In the genomic region with DNA sequence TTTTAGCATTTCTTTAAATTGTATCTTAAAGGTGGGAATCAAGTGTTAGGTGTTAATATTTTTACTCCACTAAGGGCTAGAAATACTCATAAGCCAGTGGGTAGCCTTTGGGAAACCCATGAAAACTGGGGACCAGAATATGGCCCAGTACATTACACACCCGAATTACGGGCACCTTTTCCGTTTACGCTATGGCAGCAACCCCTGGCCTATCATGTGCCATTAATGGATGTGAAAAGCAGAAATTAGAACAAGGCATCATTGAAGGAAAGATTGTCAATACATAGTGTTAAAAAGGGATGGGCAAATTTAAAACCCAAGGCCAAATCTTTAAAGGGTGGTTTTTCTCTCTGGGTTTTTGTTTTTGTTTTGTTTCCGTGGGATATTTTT, we compare ENCODE assay signal across 8 cellular contexts. TPM values are rescaled to one million over a fixed set of nuclear protein-coding genes. Genes with fewer than 3 reads are reported as not detected.
DNase-seq lines count a peak whose midpoint lies in the region; ATAC-seq and TF ChIP-seq lines count a peak whose summit lies in the region.

No MANE protein-coding gene starts in this region.

- H3K27ac ChIP-seq in PC-9 (0 out of 2 replicates have a peak overlapping the region, but pooled peaks have one; percentile 4), esophagus muscularis mucosa (replicated peaks in 1 of 4) (peak overlapping the region; percentile 87 to 98 (median 92)), psoas muscle (peak overlapping the region; percentile 90)

- peaks cover 14% of the 10 kb centered on the region; the same call in 1 of the 2 replicates for H4K20me1 ChIP-seq in PC-9 (ENCODE audit: insufficient read depth)

- H3K27me3 ChIP-seq in PC-9 (ENCODE audit: insufficient read depth, low read depth) (no peaks in the 10 kb centered on the region), esophagus muscularis mucosa (no peaks in the 10 kb centered on the region), psoas muscle (ENCODE audit: insufficient read depth in 3 of 3, low read length in 2 of 3) (no peaks in the 10 kb centered on the region)

- no peaks in the 10 kb centered on the region for H3K9me2 ChIP-seq in PC-9 (ENCODE audit: insufficient read depth)

- DNase-seq in GM12864 (ENCODE audit: low read depth) (no peak), PC-9 (no peak), esophagus muscularis mucosa (ENCODE audit: extremely low spot score) (no peak), psoas muscle (no peak), anterior cingulate cortex (lab: John Stamatoyannopoulos, UW) (no peak), NCI-H1930 (lab: John Stamatoyannopoulos, UW) (no peak), AML-193 (lab: John Stamatoyannopoulos, UW) (no peak)

- no TSS peak for BruUV-seq in PC-9 (replicated peaks; lab: Mats Ljungman, UMichigan)

- no peak for TF ChIP-seq EP300 in esophagus muscularis mucosa (IDR thresholded peaks at IDR 0.05)

- peak overlapping the region; percentile 84 for H2AFZ ChIP-seq in PC-9

- no peaks in the 10 kb centered on the region for H3K9me3 ChIP-seq in PC-9 (ENCODE audit: insufficient read depth, low read depth)
- H3K9me3 ChIP-seq in esophagus muscularis mucosa, result no peaks in the 10 kb centered on the region
- no peaks in the 10 kb centered on the region for H3K9me3 ChIP-seq in psoas muscle

- peak overlapping the region; percentile 97 for H3K4me3 ChIP-seq in GM12864 (ENCODE audit: low read depth, low read length)
- peak overlapping the region; percentile 89 for H3K4me3 ChIP-seq in PC-9
- peak overlapping the region; percentile 64 to 93 (median 83) for H3K4me3 ChIP-seq in esophagus muscularis mucosa
- H3K4me3 ChIP-seq in psoas muscle, result peak overlapping the region; percentile 75

- peaks cover 39% of the 10 kb centered on the region for H3K4me1 ChIP-seq in PC-9 (replicated peaks; ENCODE audit: insufficient read depth)
- peaks cover 22 to 38% (median 31%) of the 10 kb centered on the region in 4 donors for H3K4me1 ChIP-seq in esophagus muscularis mucosa
- peaks cover 15% of the 10 kb centered on the region for H3K4me1 ChIP-seq in psoas muscle

- peaks cover 30% of the 10 kb centered on the region for H3F3A ChIP-seq in PC-9 (ENCODE audit: insufficient read depth, low read depth)

- peak overlapping the region; percentile 90 for H3K4me2 ChIP-seq in PC-9

- TF ChIP-seq CTCF in GM12864 (IDR thresholded peaks at IDR 0.05; ENCODE audit: low read depth, low read length, missing control alignments), result no peak
- no peak for TF ChIP-seq CTCF in PC-9 (conservative IDR thresholded peaks at IDR 0.05)
- TF ChIP-seq CTCF in esophagus muscularis mucosa (IDR thresholded peaks at IDR 0.05), result no peak
- TF ChIP-seq CTCF in psoas muscle (IDR thresholded peaks at IDR 0.05), result no peak

- POLR2A ChIA-PET in PC-9 (lab: Charles Lee; ENCODE audit: unreplicated experiment), result no interaction called here

- CTCF ChIA-PET in PC-9 (lab: Charles Lee), result no interaction called here

- ATAC-seq in psoas muscle (no peak), HG02678 (IDR thresholded peaks at IDR 0.05; ENCODE audit: unreplicated experiment) (no peak)

- intact Hi-C loops in PC-9 (cut with micrococcal nuclease; ENCODE audit: unreplicated experiment), result loop anchor here (1.0 to 10.0 kb wide), 12 partner anchors 18 to 502 kb away; partner anchors contain the start of genes HDLBP, ING5, PASK and SEPTIN2
- intact Hi-C loops in esophagus muscularis mucosa (cut with DNase I), result loop anchor here (5.0 to 10.0 kb wide), 2 partner anchors 40 to 348 kb away; partner anchors contain the start of genes HDLBP, ING5 and SEPTIN2
- intact Hi-C loops in psoas muscle (cut with DNase I), result loop anchor here (5.0 kb wide), 2 partner anchors 40 to 150 kb away; partner anchors contain the start of genes HDLBP (in 1 of the 2), SEPTIN2 (in 1 of the 2) and STK25 (in 1 of the 2)

- 25% methylated on average over 5 of the region's 5 CpGs for WGBS in esophagus muscularis mucosa
- 11 to 14% (median 12%) methylated on average over 5 of the region's 5 CpGs for WGBS in psoas muscle, 3 donors

- peaks cover 53% of the 10 kb centered on the region for H3K79me2 ChIP-seq in PC-9 (ENCODE audit: low read depth)

- no peak for TF ChIP-seq POLR2A in esophagus muscularis mucosa (IDR thresholded peaks at IDR 0.05; ENCODE audit: low read depth)

- peaks cover 23% of the 10 kb centered on the region; the same call in 1 of the 2 replicates for H3K36me3 ChIP-seq in PC-9 (ENCODE audit: low read depth)
- peaks cover 14 to 30% (median 19%) of the 10 kb centered on the region in 4 donors for H3K36me3 ChIP-seq in esophagus muscularis mucosa
- peaks cover 0 to 28% of the 10 kb centered on the region in 2 donors for H3K36me3 ChIP-seq in psoas muscle (ENCODE audit: insufficient read depth in 1 of 2, low read depth in 1 of 2)

RNA-seq across cellular contexts. Expression of gene FARP2, which starts 0.8 kb away (rescaled TPM):
- 81.5 and 89.1 TPM in 2 replicates for total RNA-seq in PC-9 (2021)
- 10 to 100 TPM; 26.8 to 37.9 (median 30.2) TPM for total RNA-seq in esophagus muscularis mucosa
- 10 to 100 TPM; 17.4 to 18.4 (median 17.7) TPM for total RNA-seq in psoas muscle
- 1 to 10 TPM; 5.8 to 8.4 (median 6.0) TPM for polyA plus RNA-seq in psoas muscle

RNA-seq across cellular contexts. Expression of gene SEPTIN2, which starts 41.1 kb away (rescaled TPM):
- total RNA-seq in PC-9 (2021) (431 and 500 TPM in 2 replicates), esophagus muscularis mucosa (100 to 1,000 TPM; 272 to 335 (median 284) TPM), psoas muscle (100 to 1,000 TPM in 3 of 4 donors, 10 to 100 TPM in 1; 86.4 to 161 (median 126) TPM)
- polyA plus RNA-seq in psoas muscle, result 100 to 1,000 TPM in 1 of 3 donors, 10 to 100 TPM in 2; 68.8 to 122 (median 90.0) TPM

RNA-seq across cellular contexts. Expression of gene HDLBP, which starts 41.4 kb away (rescaled TPM):
- total RNA-seq in PC-9 (2021) (715 and 908 TPM in 2 replicates), esophagus muscularis mucosa (100 to 1,000 TPM; 263 to 479 (median 304) TPM), psoas muscle (100 to 1,000 TPM; 349 to 526 (median 469) TPM)
- 100 to 1,000 TPM; 264 to 421 (median 283) TPM for polyA plus RNA-seq in psoas muscle

Comparison
In these comparisons a context has a peak if more than half of its experiments do, and no peak if none do; other contexts are left out.
1. H3K27ac ChIP-seq: peak in every context shown above with its lines; median percentile 92 in esophagus muscularis mucosa; 90 in psoas muscle; 4 in PC-9.